In genomic region chr9:110531776-110532175, GRCh38 we compare ENCODE assay signal across 19 cellular contexts. TPM values are rescaled to one million over a fixed set of nuclear protein-coding genes. Genes with fewer than 3 reads are reported as not detected.
DNase-seq lines count a peak whose midpoint lies in the region; ATAC-seq lines count a peak whose summit lies in the region.
"Had no signal": no experiment of that assay in that cellular context is flagged by ENCODE, and none has a peak within 500 bp of the region (broad histone marks: within the 10 kb centered on the region; RNA-seq: fewer than 3 reads in every experiment).

No MANE protein-coding gene starts in this region.

- ATAC-seq in GM21576 (IDR thresholded peaks at IDR 0.05; ENCODE audit: unreplicated experiment): no peak
- ATAC-seq: activated CD8-positive, alpha-beta T cell treated with anti-CD3 and anti-CD28 coated beads, Interleukin-2, amount 10 ng/mL, durations not matched to agents 7 days and 5 days; left cardiac atrium; stimulated activated memory B cell treated with anti-CD40 and anti-IgM and Interleukin-4, amounts not matched to agents 10 μg/mL and 1 μg/mL and 100 μg/mL, for 72 hours had no signal

- H4K8ac ChIP-seq in mesendoderm (ENCODE audit: low read depth, low read length): no peak overlapping the region

- no peak overlapping the region for H3K27ac ChIP-seq in mesendoderm (ENCODE audit: low read depth, low read length)
- H3K27ac ChIP-seq: RWPE1, thoracic aorta had no signal

- H3K9ac ChIP-seq in mesendoderm (ENCODE audit: low read length): no peak overlapping the region

- no peaks in the 10 kb centered on the region for H3K36me3 ChIP-seq in mesendoderm (ENCODE audit: control insufficient read depth, insufficient read depth, low read length)
- H3K36me3 ChIP-seq: thoracic aorta had no signal

- H3K79me1 ChIP-seq in mesendoderm (ENCODE audit: low read length): no peaks in the 10 kb centered on the region

- H3K56ac ChIP-seq in mesendoderm (ENCODE audit: low read length): no peak overlapping the region

- H2BK5ac ChIP-seq in mesendoderm (ENCODE audit: low read length): no peak overlapping the region

- H3K23ac ChIP-seq in mesendoderm (ENCODE audit: low read length): no peak overlapping the region

- H3K4me1 ChIP-seq in mesendoderm (ENCODE audit: control insufficient read depth, low read depth, low read length): no peaks in the 10 kb centered on the region

- no peak overlapping the region for H4K5ac ChIP-seq in mesendoderm (ENCODE audit: low read length)

- H3K4me2 ChIP-seq in mesendoderm (ENCODE audit: low read length): no peak overlapping the region

- no peak overlapping the region for H3K18ac ChIP-seq in mesendoderm (ENCODE audit: low read length)

- no peak overlapping the region for H2BK15ac ChIP-seq in mesendoderm (replicated peaks; ENCODE audit: low read depth)

- no peaks in the 10 kb centered on the region for H3K27me3 ChIP-seq in mesendoderm (ENCODE audit: insufficient read depth, low read length, poor library complexity)

- H3K4ac ChIP-seq in mesendoderm (ENCODE audit: low read depth, low read length): no peak overlapping the region

- H3K79me2 ChIP-seq in mesendoderm (ENCODE audit: control insufficient read depth, insufficient read depth, low read length): no peaks in the 10 kb centered on the region

- no peak overlapping the region for H2BK120ac ChIP-seq in mesendoderm (ENCODE audit: low read depth, low read length)

- H3K4me3 ChIP-seq in mesendoderm (ENCODE audit: low read length): no peak overlapping the region
- H3K4me3 ChIP-seq: thoracic aorta had no signal

- no peak overlapping the region for H2AK5ac ChIP-seq in mesendoderm (ENCODE audit: low read length)

- DNase-seq in Daoy (ENCODE audit: low read depth): peak; percentile 11
- DNase-seq in LHCN-M2 (ENCODE audit: low read depth): peak; percentile 29
- peak; percentile 99 for DNase-seq in cerebellar cortex (ENCODE audit: low spot score)
- DNase-seq in mesendoderm: peak; percentile 25
- DNase-seq in SIG-M5 treated with dmso at 0.1 percent for 504 hours (lab: John Stamatoyannopoulos, UW; ENCODE audit: unreplicated experiment): no peak
- DNase-seq in middle frontal gyrus (ENCODE audit: extremely low spot score, low spot score): no peak
- DNase-seq: activated CD8-positive, alpha-beta T cell treated with anti-CD3 and anti-CD28 coated beads, Interleukin-2, amount 10 ng/mL, durations not matched to agents 7 days and 5 days; activated T-cell treated with anti-CD3 and anti-CD28 coated beads, Interleukin-2, amount 50 U/mL, for 1 hour; DMS79 treated with DMSO at 0.1 percent for 48 hours; glutamatergic neuron; left cardiac atrium; NCI-H1048; NCI-H2081; NCI-H526 treated with DMSO at 0.1 percent for 48 hours; nephron progenitor cell had no signal

RNA-seq across cellular contexts. Expression of gene SVEP1, which starts 47.8 kb away (rescaled TPM):
- 0.86 and 1.3 TPM in 2 replicates for total RNA-seq in Daoy (2014; rRNA removed; shearing (Covaris generic))
- total RNA-seq in LHCN-M2 (2014; rRNA removed): 1.0 and 1.3 TPM in 2 replicates
- 0.30 TPM for polyA plus RNA-seq in LHCN-M2 (2012)
- 0.21 TPM for polyA plus RNA-seq in mesendoderm (2013, experiment 1 of 2)
- 0.20 TPM for polyA plus RNA-seq in mesendoderm (2013, experiment 2 of 2)
- total RNA-seq: activated CD8-positive, alpha-beta T cell treated with anti-CD3 and anti-CD28 coated beads, Interleukin-2, amount 10 ng/mL, durations not matched to agents 7 days and 5 days had no signal

Comparison
In these comparisons a context has a peak if more than half of its experiments do, and no peak if none do; other contexts are left out.
1. DNase-seq: peak in Daoy (single experiment), LHCN-M2 (single experiment), cerebellar cortex (single experiment) and mesendoderm (single experiment); none in SIG-M5 treated with dmso at 0.1 percent for 504 hours (single experiment) and middle frontal gyrus (single experiment).